8 cellular contexts compared by ENCODE assay signal in the genomic region with DNA sequence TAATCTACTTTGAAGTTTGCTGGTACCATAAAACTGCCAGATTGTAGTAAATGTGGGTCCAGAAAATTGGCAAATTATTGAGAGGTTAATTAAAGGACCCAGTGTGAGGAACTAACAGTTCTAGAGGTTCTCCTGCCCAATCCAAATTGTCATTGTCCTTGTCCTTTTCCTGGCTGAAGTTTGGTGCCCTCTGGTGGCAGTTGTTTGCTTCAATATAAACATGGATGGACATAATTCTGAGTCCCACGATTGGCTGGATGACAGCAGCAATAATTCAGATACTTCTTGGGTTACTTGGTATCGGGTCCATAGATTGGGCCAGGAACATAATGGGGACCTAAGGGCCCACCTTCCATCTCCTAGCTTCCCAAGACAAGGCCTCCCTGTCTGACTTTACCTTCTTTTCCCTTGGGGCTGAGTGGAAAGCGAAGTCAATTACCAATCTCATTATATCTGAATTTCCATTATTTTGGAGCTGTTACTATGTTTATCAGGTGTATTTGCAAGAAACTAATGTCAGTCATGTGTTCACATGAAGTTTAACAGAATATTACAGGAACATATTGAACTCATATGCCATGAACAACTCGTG. TPM values are rescaled to one million over a fixed set of nuclear protein-coding genes. Genes with fewer than 3 reads are reported as not detected.
DNase-seq lines count a peak whose midpoint lies in the region; ATAC-seq and TF ChIP-seq lines count a peak whose summit lies in the region.

No MANE protein-coding gene starts in this region.

- peaks cover 0 to 2% (median 0%) of the 10 kb centered on the region in 4 donors for H3K4me1 ChIP-seq in liver (ENCODE audit: control insufficient read depth in 4 of 4, insufficient read depth in 4 of 4, low read length in 3 of 4)

- peaks cover 13 to 60% (median 46%) of the 10 kb centered on the region in 4 donors for H3K36me3 ChIP-seq in liver (ENCODE audit: control insufficient read depth in 4 of 4, insufficient read depth in 3 of 4, low read depth in 1 of 4, low read length in 3 of 4)

- peak; percentile 80 to 91 for TF ChIP-seq RAD21 in liver (IDR thresholded peaks at IDR 0.05)

- no peak overlapping the region for H3K4me3 ChIP-seq in WI38 (ENCODE audit: low read depth, low read length)
- H3K4me3 ChIP-seq in liver (ENCODE audit: low read depth in 1 of 3, low read length in 3 of 3) = no peak overlapping the region

- no peaks in the 10 kb centered on the region for H3K9me3 ChIP-seq in liver (ENCODE audit: control insufficient read depth in 4 of 4, low read length in 3 of 4)

- H3K27ac ChIP-seq in liver (ENCODE audit: low read depth in 1 of 2, low read length in 2 of 2) = no peak overlapping the region

- DNase-seq in activated gamma-delta T cell treated with Interleukin-2 at 50 U/mL for 16 hours (peak; percentile 57), activated gamma-delta T cell (lab: John Stamatoyannopoulos, UW) (no peak), NCI-H2196 (lab: John Stamatoyannopoulos, UW; ENCODE audit: unreplicated experiment) (peak; percentile 75), cerebellar cortex (ENCODE audit: low spot score) (peak; percentile 76)
- DNase-seq in stimulated activated CD8-positive, alpha-beta memory T cell treated with anti-CD3 and anti-CD28 coated beads, Interleukin-4, amount 100 ng/mL, for 24 hours (ENCODE audit: low read depth) = peak; percentile 35

- no peaks in the 10 kb centered on the region for H3K27me3 ChIP-seq in liver (ENCODE audit: control insufficient read depth in 4 of 4, insufficient read depth in 4 of 4, low read length in 3 of 4)

- ATAC-seq in HG03565 (IDR thresholded peaks at IDR 0.05; ENCODE audit: unreplicated experiment) = no peak

- H3K9ac ChIP-seq in liver (ENCODE audit: low read depth in 1 of 2, low read length in 2 of 2) = no peak overlapping the region

- TF ChIP-seq CTCF in WI38 (IDR thresholded peaks at IDR 0.05; ENCODE audit: low read depth, low read length) (peak; percentile 70), liver (IDR thresholded peaks at IDR 0.05; ENCODE audit: low read depth, low read length, missing input control) (peak; percentile 67)

- 71% methylated on average over 4 of the region's 4 CpGs for WGBS in liver

TF ChIP-seq in liver, 16 proteins besides CTCF, POLR2A, EP300 and RAD21:
- peak; percentile 24 for TF ChIP-seq FOXA2 (IDR thresholded peaks at IDR 0.05)
- TF ChIP-seq JUND (IDR thresholded peaks at IDR 0.05) = no peak

RNA-seq across cellular contexts. Expression of a gene that starts 33.8 kb away (rescaled TPM):
- total RNA-seq in liver = 10 to 100 TPM; 11.6 to 13.7 TPM
- 1 to 10 TPM; 4.0 to 6.4 TPM for polyA plus RNA-seq in liver

RNA-seq across cellular contexts. Expression of a gene that starts 48.3 kb away (rescaled TPM):
- 100 to 1,000 TPM in 1 of 2 donors, 10 to 100 TPM in 1; 54.0 to 133 TPM for total RNA-seq in liver
- 10 to 100 TPM; 12.6 to 41.9 TPM for polyA plus RNA-seq in liver
